ENCODE assay signal across 12 cellular contexts in genomic region chr2:54402350-54402749, GRCh38. TPM values are rescaled to one million over a fixed set of nuclear protein-coding genes. Genes with fewer than 3 reads are reported as not detected.
DNase-seq lines count a peak whose midpoint lies in the region; TF ChIP-seq lines count a peak whose summit lies in the region.
"Had no signal": no experiment of that assay in that cellular context is flagged by ENCODE, and none has a peak within 500 bp of the region (broad histone marks: within the 10 kb centered on the region; RNA-seq: fewer than 3 reads in every experiment).

No MANE protein-coding gene starts in this region.

- no peak for TF ChIP-seq RAD21 in liver (IDR thresholded peaks at IDR 0.05)

- H3K4me3 Mint-ChIP-seq in CD4-positive, alpha-beta memory T cell, result no peak overlapping the region
- H3K4me3 Mint-ChIP-seq: activated B cell treated with CpG ODN at 0.5 μM for 24 hours, naive B cell had no signal

- TF ChIP-seq POLR2A in tibial nerve (IDR thresholded peaks at IDR 0.05), result no peak

- WGBS in liver, result 82% methylated on average over 5 of the region's 5 CpGs
- WGBS in tibial nerve, 2 donors, result 58% methylated on average over 5 of the region's 5 CpGs

- H3K36me3 Mint-ChIP-seq in CD4-positive, alpha-beta memory T cell, result no peaks in the 10 kb centered on the region
- H3K36me3 Mint-ChIP-seq: naive B cell had no signal

- TF ChIP-seq EP300 in tibial nerve (IDR thresholded peaks at IDR 0.05), result peak in 1 of 2 donors; percentile 62

- POLR2A ChIA-PET in CD4-positive, alpha-beta memory T cell (lab: Charles Lee; ENCODE audit: partially characterized antibody), result no interaction called here

- peaks cover 0 to 3% (median 0%) of the 10 kb centered on the region in 8 donors for H3K9me3 Mint-ChIP-seq in CD4-positive, alpha-beta memory T cell
- H3K9me3 Mint-ChIP-seq: activated B cell treated with CpG ODN at 0.5 μM for 24 hours had no signal

- no peaks in the 10 kb centered on the region for H3K4me1 ChIP-seq in liver (ENCODE audit: control insufficient read depth in 4 of 4, insufficient read depth in 4 of 4, low read length in 3 of 4)
- peaks cover 0 to 31% (median 8%) of the 10 kb centered on the region in 4 donors for H3K4me1 ChIP-seq in tibial nerve
- peaks cover 13% of the 10 kb centered on the region for H3K4me1 ChIP-seq in CD4-positive, alpha-beta memory T cell (ENCODE audit: insufficient read depth, low read length)

- intact Hi-C loops in CD4-positive, alpha-beta memory T cell (cut with micrococcal nuclease), result no loop called here

- no peaks in the 10 kb centered on the region for H3K9me3 ChIP-seq in liver (ENCODE audit: control insufficient read depth in 4 of 4, low read length in 3 of 4)
- H3K9me3 ChIP-seq in tibial nerve, result no peaks in the 10 kb centered on the region
- H3K9me3 ChIP-seq in CD4-positive, alpha-beta memory T cell (ENCODE audit: control insufficient read depth in 1 of 2, low read length in 2 of 2), result no peaks in the 10 kb centered on the region

- no peaks in the 10 kb centered on the region for H3K27me3 Mint-ChIP-seq in CD4-positive, alpha-beta memory T cell

- H3K27me3 ChIP-seq in liver (ENCODE audit: control insufficient read depth in 4 of 4, insufficient read depth in 4 of 4, low read length in 3 of 4) (no peaks in the 10 kb centered on the region), tibial nerve (no peaks in the 10 kb centered on the region)
- H3K27me3 ChIP-seq in CD4-positive, alpha-beta memory T cell (ENCODE audit: insufficient read depth, low read length), result no peaks in the 10 kb centered on the region

- H3K36me3 ChIP-seq in liver (ENCODE audit: control insufficient read depth in 4 of 4, insufficient read depth in 3 of 4, low read depth in 1 of 4, low read length in 3 of 4), result no peaks in the 10 kb centered on the region
- H3K36me3 ChIP-seq in tibial nerve, result no peaks in the 10 kb centered on the region
- no peaks in the 10 kb centered on the region for H3K36me3 ChIP-seq in CD4-positive, alpha-beta memory T cell (ENCODE audit: insufficient read depth, low read length)

- no peak overlapping the region for H3K27ac Mint-ChIP-seq in CD4-positive, alpha-beta memory T cell
- H3K27ac Mint-ChIP-seq: activated B cell treated with CpG ODN at 0.5 μM for 24 hours, naive B cell had no signal

- TF ChIP-seq CTCF in liver (IDR thresholded peaks at IDR 0.05; ENCODE audit: low read depth, low read length, missing input control) (no peak), tibial nerve (IDR thresholded peaks at IDR 0.05) (no peak)

- CTCF ChIA-PET in CD4-positive, alpha-beta memory T cell (lab: Charles Lee; ENCODE audit: partially characterized antibody), result no interaction called here

- no peak overlapping the region for H3K9ac ChIP-seq in liver (ENCODE audit: low read depth in 1 of 2, low read length in 2 of 2)

- DNase-seq in LHCN-M2 (ENCODE audit: low read depth) (peak; percentile 56), dermis blood vessel endothelial cell (peak; percentile 67), tibial nerve (ENCODE audit: low spot score in 2 of 2) (peak; percentile 26 to 38), anterior cingulate cortex (lab: John Stamatoyannopoulos, UW) (no peak)
- DNase-seq in CD4-positive, alpha-beta memory T cell, result no peak
- no peak for DNase-seq in NK-92 treated with Interleukin-12 subunit alpha and Interleukin-12 subunit beta, amount 100 ng/mL, for 24 hours (lab: John Stamatoyannopoulos, UW)
- DNase-seq in activated CD4-positive, alpha-beta T cell treated with anti-CD3 and anti-CD28 coated beads, Interleukin-2, amount 50 U/mL, for 4 hours, result no peak
- DNase-seq: activated B cell treated with CpG ODN at 0.5 μM for 24 hours; activated naive CD4-positive, alpha-beta T cell treated with anti-CD3 and anti-CD28 coated beads, Interleukin-2, amount 50 U/mL, for 16 hours; naive B cell; stimulated activated CD4-positive, alpha-beta T cell treated with anti-CD3 and anti-CD28 coated beads, Interleukin-4, amount 100 ng/mL, for 4 hours had no signal

- peak overlapping the region in 1 of 2 donors; percentile 37 for H3K27ac ChIP-seq in liver (ENCODE audit: low read depth in 1 of 2, low read length in 2 of 2)
- peak overlapping the region; percentile 15 to 77 (median 54) for H3K27ac ChIP-seq in tibial nerve
- H3K27ac ChIP-seq in CD4-positive, alpha-beta memory T cell (ENCODE audit: low read depth, low read length), result no peak overlapping the region

- peaks cover 4 to 14% (median 7%) of the 10 kb centered on the region in 4 donors for H3K4me1 Mint-ChIP-seq in CD4-positive, alpha-beta memory T cell

- no peak overlapping the region for H3K4me3 ChIP-seq in liver (ENCODE audit: low read depth in 1 of 3, low read length in 3 of 3)
- no peak overlapping the region for H3K4me3 ChIP-seq in tibial nerve
- H3K4me3 ChIP-seq in CD4-positive, alpha-beta memory T cell (ENCODE audit: low read length in 2 of 2), result no peak overlapping the region

TF ChIP-seq in liver, 16 proteins besides CTCF, POLR2A, EP300 and RAD21:
- TF ChIP-seq EGR1 (IDR thresholded peaks at IDR 0.05; ENCODE audit: low read depth in 2 of 2), result no peak
- peak; percentile 95 for TF ChIP-seq NR2F2 (IDR thresholded peaks at IDR 0.05)
TF ChIP-seq in liver: peak in this region for 1.

RNA-seq across cellular contexts. Expression of gene SPTBN1, which starts 53.8 kb away (rescaled TPM):
- total RNA-seq in LHCN-M2 (2014; rRNA removed), result 137 and 169 TPM in 2 replicates
- 114 TPM for polyA plus RNA-seq in LHCN-M2 (2012)
- 916 and 1,118 TPM in 2 replicates for total RNA-seq in dermis blood vessel endothelial cell
- 100 to 1,000 TPM in 1 of 2 donors, 10 to 100 TPM in 1; 87.1 to 191 TPM for total RNA-seq in liver
- polyA plus RNA-seq in liver, result 10 to 100 TPM; 44.8 to 64.6 TPM
- total RNA-seq in tibial nerve, result 100 to 1,000 TPM; 670 to 967 (median 890) TPM
- 100 to 1,000 TPM; 112 to 121 TPM for total RNA-seq in CD4-positive, alpha-beta memory T cell
- 10 to 100 TPM in 1 of 2 donors, 1 to 10 TPM in 1; 2.9 to 62.1 TPM for polyA plus RNA-seq in CD4-positive, alpha-beta memory T cell

Comparison
In these comparisons a context has a peak if more than half of its experiments do, and no peak if none do; other contexts are left out.
1. DNase-seq: peak in LHCN-M2 (single experiment), dermis blood vessel endothelial cell (single experiment) and tibial nerve (2 of 2); none in CD4-positive, alpha-beta memory T cell (0 of 5), NK-92 treated with Interleukin-12 subunit alpha and Interleukin-12 subunit beta, amount 100 ng/mL, for 24 hours (single experiment), anterior cingulate cortex (0 of 58) and activated CD4-positive, alpha-beta T cell treated with anti-CD3 and anti-CD28 coated beads, Interleukin-2, amount 50 U/mL, for 4 hours (0 of 2).